ENCODE assay signal across 18 cellular contexts in genomic region chr16:28151180-28151579, GRCh38.
DNase-seq lines count a peak whose midpoint lies in the region; ATAC-seq and TF ChIP-seq lines count a peak whose summit lies in the region.
"Had no signal": no experiment of that assay in that cellular context is flagged by ENCODE, and none has a peak within 500 bp of the region (broad histone marks: within the 10 kb centered on the region; RNA-seq: fewer than 3 reads in every experiment).

No MANE protein-coding gene starts in this region.

- no peak for TF ChIP-seq CTCF in WTC11 (IDR thresholded peaks at IDR 0.05)
- no peak for TF ChIP-seq CTCF in choroid plexus epithelial cell (conservative IDR thresholded peaks at IDR 0.05; ENCODE audit: low read depth, low read length)

- peaks cover 79% of the 10 kb centered on the region for H3K4me1 Mint-ChIP-seq in activated naive CD4-positive, alpha-beta T cell treated with anti-CD3 and anti-CD28 coated beads, Interleukin-2, amount 50 U/mL, for 24 hours
- peaks cover 9% of the 10 kb centered on the region; the same call in 1 of the 2 replicates for H3K4me1 Mint-ChIP-seq in WTC11
- H3K4me1 Mint-ChIP-seq in stimulated activated naive B cell treated with anti-CD40 and anti-IgM and Interleukin-4, amounts not matched to agents 10 μg/mL and 1 μg/mL and 100 μg/mL, for 72 hours, result peaks cover 24 to 29% of the 10 kb centered on the region in 2 donors

- intact Hi-C loops in posterior cingulate gyrus (cut with DNase I), result no loop called here

- POLR2A ChIA-PET in WTC11 (lab: Charles Lee), result no interaction called here

- H3K4me3 Mint-ChIP-seq in activated naive CD4-positive, alpha-beta T cell treated with anti-CD3 and anti-CD28 coated beads, Interleukin-2, amount 50 U/mL, for 24 hours, result peak overlapping the region; percentile 3
- H3K4me3 Mint-ChIP-seq in WTC11, result no peak overlapping the region
- H3K4me3 Mint-ChIP-seq in stimulated activated naive B cell treated with anti-CD40 and anti-IgM and Interleukin-4, amounts not matched to agents 10 μg/mL and 1 μg/mL and 100 μg/mL, for 72 hours, result no peak overlapping the region

- H3K36me3 Mint-ChIP-seq in activated naive CD4-positive, alpha-beta T cell treated with anti-CD3 and anti-CD28 coated beads, Interleukin-2, amount 50 U/mL, for 24 hours, result peaks cover 49% of the 10 kb centered on the region
- peaks cover 70% of the 10 kb centered on the region for H3K36me3 Mint-ChIP-seq in WTC11
- peaks cover 50 to 72% of the 10 kb centered on the region in 2 donors for H3K36me3 Mint-ChIP-seq in stimulated activated naive B cell treated with anti-CD40 and anti-IgM and Interleukin-4, amounts not matched to agents 10 μg/mL and 1 μg/mL and 100 μg/mL, for 72 hours

- ATAC-seq in WTC11 (no peak), HG02642 (IDR thresholded peaks at IDR 0.05; ENCODE audit: poor library complexity, unreplicated experiment) (no peak)
- no peak for ATAC-seq in stimulated activated naive B cell treated with anti-CD40 and anti-IgM and Interleukin-4, amounts not matched to agents 10 μg/mL and 1 μg/mL and 100 μg/mL, for 72 hours (replicated peaks)
- ATAC-seq: left colon, Right ventricle myocardium inferior had no signal

- no peak overlapping the region for H3K4me3 ChIP-seq in choroid plexus epithelial cell (ENCODE audit: low read depth, low read length)
- H3K4me3 ChIP-seq: thyroid gland had no signal

- CTCF ChIA-PET in WTC11 (lab: Charles Lee), result interaction anchor here (1.0 to 1.2 kb wide), 2 partner anchors 61 to 171 kb away, joined by 3 to 6 read pairs; no protein-coding TSS in a partner anchor

- peak overlapping the region; percentile 71 for H3K27ac Mint-ChIP-seq in activated naive CD4-positive, alpha-beta T cell treated with anti-CD3 and anti-CD28 coated beads, Interleukin-2, amount 50 U/mL, for 24 hours
- H3K27ac Mint-ChIP-seq in WTC11, result peak overlapping the region; percentile 19; the same call in 1 of the 2 replicates
- H3K27ac Mint-ChIP-seq in stimulated activated naive B cell treated with anti-CD40 and anti-IgM and Interleukin-4, amounts not matched to agents 10 μg/mL and 1 μg/mL and 100 μg/mL, for 72 hours, result peak overlapping the region; percentile 15
- H3K27ac Mint-ChIP-seq: progenitor cell of endocrine pancreas had no signal

- no peaks in the 10 kb centered on the region for H3K9me3 Mint-ChIP-seq in activated naive CD4-positive, alpha-beta T cell treated with anti-CD3 and anti-CD28 coated beads, Interleukin-2, amount 50 U/mL, for 24 hours
- H3K9me3 Mint-ChIP-seq in WTC11, result no peaks in the 10 kb centered on the region
- H3K9me3 Mint-ChIP-seq in stimulated activated naive B cell treated with anti-CD40 and anti-IgM and Interleukin-4, amounts not matched to agents 10 μg/mL and 1 μg/mL and 100 μg/mL, for 72 hours, result no peaks in the 10 kb centered on the region

- no peak for DNase-seq in activated naive CD4-positive, alpha-beta T cell treated with Interleukin-2 at 50 U/mL for 16 hours
- DNase-seq in WTC11 (ENCODE audit: low spot score) (no peak), choroid plexus epithelial cell (ENCODE audit: low read depth) (peak; percentile 69), NCI-H446 (lab: John Stamatoyannopoulos, UW) (no peak), posterior cingulate gyrus (no peak)
- DNase-seq in stimulated activated naive B cell treated with anti-CD40 and anti-IgM and Interleukin-4, amounts not matched to agents 10 μg/mL and 1 μg/mL and 100 μg/mL, for 72 hours, result no peak
- DNase-seq: activated effector memory CD4-positive, alpha-beta T cell treated with Interleukin-2 at 50 U/mL for 16 hours; COR-L47; DND-41; left colon; NCI-H1694; OCI-M1; stimulated activated naive CD4-positive, alpha-beta T cell; thyroid gland had no signal

- no peaks in the 10 kb centered on the region for H3K27me3 Mint-ChIP-seq in activated naive CD4-positive, alpha-beta T cell treated with anti-CD3 and anti-CD28 coated beads, Interleukin-2, amount 50 U/mL, for 24 hours
- no peaks in the 10 kb centered on the region for H3K27me3 Mint-ChIP-seq in WTC11 (ENCODE audit: low read depth)
- H3K27me3 Mint-ChIP-seq in stimulated activated naive B cell treated with anti-CD40 and anti-IgM and Interleukin-4, amounts not matched to agents 10 μg/mL and 1 μg/mL and 100 μg/mL, for 72 hours, result no peaks in the 10 kb centered on the region
- H3K27me3 Mint-ChIP-seq: progenitor cell of endocrine pancreas had no signal

TF ChIP-seq in WTC11, 78 proteins besides CTCF, POLR2A, EP300 and RAD21:
- TF ChIP-seq, protein P1, sequence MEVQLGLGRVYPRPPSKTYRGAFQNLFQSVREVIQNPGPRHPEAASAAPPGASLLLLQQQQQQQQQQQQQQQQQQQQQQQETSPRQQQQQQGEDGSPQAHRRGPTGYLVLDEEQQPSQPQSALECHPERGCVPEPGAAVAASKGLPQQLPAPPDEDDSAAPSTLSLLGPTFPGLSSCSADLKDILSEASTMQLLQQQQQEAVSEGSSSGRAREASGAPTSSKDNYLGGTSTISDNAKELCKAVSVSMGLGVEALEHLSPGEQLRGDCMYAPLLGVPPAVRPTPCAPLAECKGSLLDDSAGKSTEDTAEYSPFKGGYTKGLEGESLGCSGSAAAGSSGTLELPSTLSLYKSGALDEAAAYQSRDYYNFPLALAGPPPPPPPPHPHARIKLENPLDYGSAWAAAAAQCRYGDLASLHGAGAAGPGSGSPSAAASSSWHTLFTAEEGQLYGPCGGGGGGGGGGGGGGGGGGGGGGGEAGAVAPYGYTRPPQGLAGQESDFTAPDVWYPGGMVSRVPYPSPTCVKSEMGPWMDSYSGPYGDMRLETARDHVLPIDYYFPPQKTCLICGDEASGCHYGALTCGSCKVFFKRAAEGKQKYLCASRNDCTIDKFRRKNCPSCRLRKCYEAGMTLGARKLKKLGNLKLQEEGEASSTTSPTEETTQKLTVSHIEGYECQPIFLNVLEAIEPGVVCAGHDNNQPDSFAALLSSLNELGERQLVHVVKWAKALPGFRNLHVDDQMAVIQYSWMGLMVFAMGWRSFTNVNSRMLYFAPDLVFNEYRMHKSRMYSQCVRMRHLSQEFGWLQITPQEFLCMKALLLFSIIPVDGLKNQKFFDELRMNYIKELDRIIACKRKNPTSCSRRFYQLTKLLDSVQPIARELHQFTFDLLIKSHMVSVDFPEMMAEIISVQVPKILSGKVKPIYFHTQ (CRISPR knock-in tag; IDR thresholded peaks at IDR 0.05), result no peak
- TF ChIP-seq SOX15 (CRISPR knock-in tag; IDR thresholded peaks at IDR 0.05) (no peak), GTF2I (CRISPR knock-in tag; conservative IDR thresholded peaks at IDR 0.05) (no peak), KAT7 (CRISPR knock-in tag; IDR thresholded peaks at IDR 0.05; ENCODE audit: borderline replicate concordance) (no peak), ZNF317 (CRISPR knock-in tag; IDR thresholded peaks at IDR 0.05; ENCODE audit: borderline replicate concordance, low read depth) (no peak), RELA (CRISPR knock-in tag; IDR thresholded peaks at IDR 0.05; ENCODE audit: borderline replicate concordance) (no peak), IRF2 (CRISPR knock-in tag; IDR thresholded peaks at IDR 0.05; ENCODE audit: borderline replicate concordance, low read depth) (no peak), NFYB (CRISPR knock-in tag; conservative IDR thresholded peaks at IDR 0.05; ENCODE audit: low read depth) (no peak), NFE2L1 (CRISPR knock-in tag; IDR thresholded peaks at IDR 0.05) (no peak), OVOL2 (CRISPR knock-in tag; IDR thresholded peaks at IDR 0.05; ENCODE audit: borderline replicate concordance) (no peak), TEAD4 (CRISPR knock-in tag; IDR thresholded peaks at IDR 0.05) (no peak), SMAD4 (CRISPR knock-in tag; IDR thresholded peaks at IDR 0.05) (no peak), FOXK1 (CRISPR knock-in tag; IDR thresholded peaks at IDR 0.05) (no peak)
- TF ChIP-seq, protein P2, sequence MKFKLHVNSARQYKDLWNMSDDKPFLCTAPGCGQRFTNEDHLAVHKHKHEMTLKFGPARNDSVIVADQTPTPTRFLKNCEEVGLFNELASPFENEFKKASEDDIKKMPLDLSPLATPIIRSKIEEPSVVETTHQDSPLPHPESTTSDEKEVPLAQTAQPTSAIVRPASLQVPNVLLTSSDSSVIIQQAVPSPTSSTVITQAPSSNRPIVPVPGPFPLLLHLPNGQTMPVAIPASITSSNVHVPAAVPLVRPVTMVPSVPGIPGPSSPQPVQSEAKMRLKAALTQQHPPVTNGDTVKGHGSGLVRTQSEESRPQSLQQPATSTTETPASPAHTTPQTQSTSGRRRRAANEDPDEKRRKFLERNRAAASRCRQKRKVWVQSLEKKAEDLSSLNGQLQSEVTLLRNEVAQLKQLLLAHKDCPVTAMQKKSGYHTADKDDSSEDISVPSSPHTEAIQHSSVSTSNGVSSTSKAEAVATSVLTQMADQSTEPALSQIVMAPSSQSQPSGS (CRISPR knock-in tag; IDR thresholded peaks at IDR 0.05; ENCODE audit: borderline replicate concordance, low read depth), result no peak

Comparison
In these comparisons a context has a peak if more than half of its experiments do, and no peak if none do; other contexts are left out.
1. H3K27ac Mint-ChIP-seq: peak in every context shown above with its lines; median percentile 71 in activated naive CD4-positive, alpha-beta T cell treated with anti-CD3 and anti-CD28 coated beads, Interleukin-2, amount 50 U/mL, for 24 hours; 19 in WTC11; 15 in stimulated activated naive B cell treated with anti-CD40 and anti-IgM and Interleukin-4, amounts not matched to agents 10 μg/mL and 1 μg/mL and 100 μg/mL, for 72 hours.